8 cellular contexts compared by ENCODE assay signal in genomic region chr2:27249891-27250651, GRCh38. TPM values are rescaled to one million over a fixed set of nuclear protein-coding genes. Genes with fewer than 3 reads are reported as not detected.
DNase-seq lines count a peak whose midpoint lies in the region; TF ChIP-seq lines count a peak whose summit lies in the region.

No MANE protein-coding gene starts in this region.

- peaks cover 23% of the 10 kb centered on the region for H3K27me3 Mint-ChIP-seq in activated T-cell treated with anti-CD3 and anti-CD28 coated beads, Interleukin-2, amount 50 U/mL, for 24 hours
- peaks cover 6% of the 10 kb centered on the region for H3K27me3 Mint-ChIP-seq in glutamatergic neuron (ENCODE audit: unreplicated experiment)
- H3K27me3 Mint-ChIP-seq in progenitor cell of endocrine pancreas, result peaks cover 40% of the 10 kb centered on the region

- DNase-seq in activated T-cell treated with anti-CD3 and anti-CD28 coated beads for 1 hour (ENCODE audit: low read depth) (peak; percentile 28), activated T-cell treated with anti-CD3 and anti-CD28 coated beads for 4 hours (no peak), NCI-H82 (lab: John Stamatoyannopoulos, UW) (peak; percentile 86), glutamatergic neuron (peak; percentile 84), progenitor cell of endocrine pancreas (ENCODE audit: low spot score, unreplicated experiment) (peak; percentile 61), OCI-M2 (lab: John Stamatoyannopoulos, UW; ENCODE audit: unreplicated experiment) (no peak), KG1 (lab: John Stamatoyannopoulos, UW) (no peak)
- peak; percentile 73 for DNase-seq in activated T-cell treated with anti-CD3 and anti-CD28 coated beads, Interleukin-2, amount 50 U/mL, for 24 hours

- no peak overlapping the region for H3K27ac Mint-ChIP-seq in activated T-cell treated with anti-CD3 and anti-CD28 coated beads, Interleukin-2, amount 50 U/mL, for 24 hours
- no peak overlapping the region for H3K27ac Mint-ChIP-seq in glutamatergic neuron (ENCODE audit: unreplicated experiment)
- no peak overlapping the region for H3K27ac Mint-ChIP-seq in progenitor cell of endocrine pancreas

- no peaks in the 10 kb centered on the region for H3K4me1 Mint-ChIP-seq in activated T-cell treated with anti-CD3 and anti-CD28 coated beads, Interleukin-2, amount 50 U/mL, for 24 hours (ENCODE audit: low read depth)
- H3K4me1 Mint-ChIP-seq in glutamatergic neuron (ENCODE audit: low read depth, unreplicated experiment) (peaks cover 3% of the 10 kb centered on the region), progenitor cell of endocrine pancreas (ENCODE audit: low read depth) (no peaks in the 10 kb centered on the region)

- H3K36me3 Mint-ChIP-seq in activated T-cell treated with anti-CD3 and anti-CD28 coated beads, Interleukin-2, amount 50 U/mL, for 24 hours (ENCODE audit: low read depth), result no peaks in the 10 kb centered on the region
- no peaks in the 10 kb centered on the region for H3K36me3 Mint-ChIP-seq in glutamatergic neuron (ENCODE audit: unreplicated experiment)
- H3K36me3 Mint-ChIP-seq in progenitor cell of endocrine pancreas (ENCODE audit: insufficient read depth), result no peaks in the 10 kb centered on the region

- H3K9me3 Mint-ChIP-seq in activated T-cell treated with anti-CD3 and anti-CD28 coated beads, Interleukin-2, amount 50 U/mL, for 24 hours, result no peaks in the 10 kb centered on the region
- peaks cover 2% of the 10 kb centered on the region for H3K9me3 Mint-ChIP-seq in glutamatergic neuron (ENCODE audit: unreplicated experiment)
- no peaks in the 10 kb centered on the region for H3K9me3 Mint-ChIP-seq in progenitor cell of endocrine pancreas (ENCODE audit: low read depth)

- no peak overlapping the region for H3K4me3 Mint-ChIP-seq in activated T-cell treated with anti-CD3 and anti-CD28 coated beads, Interleukin-2, amount 50 U/mL, for 24 hours
- H3K4me3 Mint-ChIP-seq in glutamatergic neuron (ENCODE audit: unreplicated experiment) (no peak overlapping the region), progenitor cell of endocrine pancreas (ENCODE audit: low read depth) (no peak overlapping the region)

- TF ChIP-seq CTCF in glutamatergic neuron (IDR thresholded peaks at IDR 0.05; ENCODE audit: partially characterized antibody, unreplicated experiment), result peak; percentile 60
- TF ChIP-seq CTCF in progenitor cell of endocrine pancreas (IDR thresholded peaks at IDR 0.05; ENCODE audit: unreplicated experiment), result peak; percentile 86

RNA-seq across cellular contexts. Expression of gene SLC30A3, which starts 12.8 kb away (rescaled TPM):
- total RNA-seq in glutamatergic neuron (ENCODE audit: unreplicated experiment) (1.3 TPM), progenitor cell of endocrine pancreas (not detected in 2 replicates)

RNA-seq across cellular contexts. Expression of gene DNAJC5G, which starts 25.2 kb away (rescaled TPM):
- total RNA-seq in glutamatergic neuron (ENCODE audit: unreplicated experiment), result not detected
- not detected in 2 replicates for total RNA-seq in progenitor cell of endocrine pancreas

RNA-seq across cellular contexts. Expression of gene TRIM54, which starts 32.2 kb away (rescaled TPM):
- total RNA-seq in glutamatergic neuron (ENCODE audit: unreplicated experiment) (2.0 TPM), progenitor cell of endocrine pancreas (not detected in 2 replicates)

RNA-seq across cellular contexts. Expression of gene CAD, which starts 32.9 kb away (rescaled TPM):
- 38.5 TPM for total RNA-seq in glutamatergic neuron (ENCODE audit: unreplicated experiment)
- total RNA-seq in progenitor cell of endocrine pancreas, result 59.3 and 59.7 TPM in 2 replicates

RNA-seq across cellular contexts. Expression of gene SLC5A6, which starts 38.0 kb away (rescaled TPM):
- total RNA-seq in glutamatergic neuron (ENCODE audit: unreplicated experiment) (40.0 TPM), progenitor cell of endocrine pancreas (66.7 and 70.8 TPM in 2 replicates)

Comparison
In these comparisons a context has a peak if more than half of its experiments do, and no peak if none do; other contexts are left out.
1. DNase-seq: peak in activated T-cell treated with anti-CD3 and anti-CD28 coated beads for 1 hour (single experiment), NCI-H82 (single experiment), activated T-cell treated with anti-CD3 and anti-CD28 coated beads, Interleukin-2, amount 50 U/mL, for 24 hours (single experiment), glutamatergic neuron (single experiment) and progenitor cell of endocrine pancreas (single experiment); none in activated T-cell treated with anti-CD3 and anti-CD28 coated beads for 4 hours (single experiment), OCI-M2 (single experiment) and KG1 (single experiment).